8 cellular contexts compared by ENCODE assay signal in genomic region chr11:3408722-3409121, GRCh38. TPM values are rescaled to one million over a fixed set of nuclear protein-coding genes. Genes with fewer than 3 reads are reported as not detected.
DNase-seq lines count a peak whose midpoint lies in the region; TF ChIP-seq lines count a peak whose summit lies in the region.
"Not testable (repeated sequence)": the region's sequence is repeated elsewhere in the genome, so short reads cannot be mapped to it uniquely, and the experiment has no call there.

No MANE protein-coding gene starts in this region.

- H3K36me3 ChIP-seq in OCI-LY3 (replicated peaks; ENCODE audit: low read depth, low read length); hepatocyte (replicated peaks; ENCODE audit: insufficient read depth, low read depth): not testable (repeated sequence)

- H3K9ac ChIP-seq in OCI-LY3 (ENCODE audit: low read length): not testable (repeated sequence)

- POLR2A ChIA-PET in activated CD4-positive, alpha-beta memory T cell treated with anti-CD3 and anti-CD28 coated beads, Interleukin-2, amount 10 ng/mL, durations not matched to agents 7 days and 5 days (lab: Charles Lee): interaction anchor here (1.1 kb wide), 1 partner anchor 29 kb away, joined by 3 read pairs; the partner anchor contains the start of gene ZNF195

- not testable (repeated sequence) for H3K27me3 Mint-ChIP-seq in activated CD4-positive, alpha-beta memory T cell treated with anti-CD3 and anti-CD28 coated beads, Interleukin-2, amount 10 ng/mL, durations not matched to agents 7 days and 5 days

- not testable (repeated sequence) for H3K79me2 ChIP-seq in OCI-LY3 (ENCODE audit: low read length); hepatocyte

- not testable (repeated sequence) for H2AFZ ChIP-seq in OCI-LY3 (ENCODE audit: low read depth, low read length); hepatocyte

- intact Hi-C loops in posterior cingulate gyrus (cut with DNase I): not testable (repeated sequence)

- H3K9me3 Mint-ChIP-seq in activated CD4-positive, alpha-beta memory T cell treated with anti-CD3 and anti-CD28 coated beads, Interleukin-2, amount 10 ng/mL, durations not matched to agents 7 days and 5 days: not testable (repeated sequence)

- H3K4me1 ChIP-seq in OCI-LY3 (ENCODE audit: low read length); hepatocyte (ENCODE audit: insufficient read depth): not testable (repeated sequence)

- not testable (repeated sequence) for H4K20me1 ChIP-seq in OCI-LY3 (ENCODE audit: insufficient read depth, low read length); hepatocyte (ENCODE audit: insufficient read depth, poor library complexity, severe bottlenecking)

- H3K36me3 Mint-ChIP-seq in activated CD4-positive, alpha-beta memory T cell treated with anti-CD3 and anti-CD28 coated beads, Interleukin-2, amount 10 ng/mL, durations not matched to agents 7 days and 5 days (ENCODE audit: low read depth): not testable (repeated sequence)

- not testable (repeated sequence) for H3K9me3 ChIP-seq in OCI-LY3 (ENCODE audit: insufficient read depth, low read length); hepatocyte (ENCODE audit: low read depth)

- TF ChIP-seq CTCF in LNCAP (IDR thresholded peaks at IDR 0.05): peak; percentile 84
- peak; percentile 63 for TF ChIP-seq CTCF in OCI-LY3 (IDR thresholded peaks at IDR 0.05; ENCODE audit: low read depth, low read length)
- TF ChIP-seq CTCF in cardiac fibroblast (IDR thresholded peaks at IDR 0.05; ENCODE audit: low read depth, low read length): peak; percentile 70
- TF ChIP-seq CTCF in hepatocyte (IDR thresholded peaks at IDR 0.05; ENCODE audit: poor library complexity): peak; percentile 86

- H3K27ac ChIP-seq in OCI-LY3 (ENCODE audit: low read length); hepatocyte: not testable (repeated sequence)

- not testable (repeated sequence) for H3K27me3 ChIP-seq in OCI-LY3 (ENCODE audit: low read depth, low read length); hepatocyte

- peak overlapping the region; percentile 36 for H3K4me2 ChIP-seq in OCI-LY3 (ENCODE audit: low read length)
- H3K4me2 ChIP-seq in hepatocyte: not testable (repeated sequence)

- not testable (repeated sequence) for H3K9me2 ChIP-seq in hepatocyte (replicated peaks; ENCODE audit: insufficient read depth)

- not testable (repeated sequence) for H3K4me3 ChIP-seq in OCI-LY3 (ENCODE audit: low read length); cardiac fibroblast (replicated peaks in 1 of 2; ENCODE audit: low read depth in 2 of 2, low read length in 2 of 2); hepatocyte

- not testable (repeated sequence) for H3K4me1 Mint-ChIP-seq in activated CD4-positive, alpha-beta memory T cell treated with anti-CD3 and anti-CD28 coated beads, Interleukin-2, amount 10 ng/mL, durations not matched to agents 7 days and 5 days

- H3K27ac Mint-ChIP-seq in activated CD4-positive, alpha-beta memory T cell treated with anti-CD3 and anti-CD28 coated beads, Interleukin-2, amount 10 ng/mL, durations not matched to agents 7 days and 5 days: not testable (repeated sequence)

- not testable (repeated sequence) for H3K4me3 Mint-ChIP-seq in activated CD4-positive, alpha-beta memory T cell treated with anti-CD3 and anti-CD28 coated beads, Interleukin-2, amount 10 ng/mL, durations not matched to agents 7 days and 5 days

- WGBS in hepatocyte (ENCODE audit: low lambda C conversion rate, missing lambda C conversion rate): 34% methylated on average over 12 of the region's 12 CpGs

- CTCF ChIA-PET in activated CD4-positive, alpha-beta memory T cell treated with anti-CD3 and anti-CD28 coated beads, Interleukin-2, amount 10 ng/mL, durations not matched to agents 7 days and 5 days (lab: Charles Lee): interaction anchor here (0.8 to 2.6 kb wide), 11 partner anchors 23 to 371 kb away, joined by 3 to 29 read pairs (median 4); partner anchors contain the start of gene ZNF195

- peak; percentile 74 for DNase-seq in DMS53 (lab: John Stamatoyannopoulos, UW)
- DNase-seq in activated CD4-positive, alpha-beta memory T cell treated with anti-CD3 and anti-CD28 coated beads, Interleukin-2, amount 10 ng/mL, durations not matched to agents 7 days and 5 days: peak; percentile 77
- DNase-seq in cardiac fibroblast (ENCODE audit: low read depth in 2 of 2): peak; percentile 65 to 73
- DNase-seq in hepatocyte (ENCODE audit: low spot score): peak; percentile 69
- DNase-seq in posterior cingulate gyrus: peak; percentile 54 to 95 (median 78)
- DNase-seq in stromal cell of bone marrow (ENCODE audit: low read depth): peak; percentile 45

RNA-seq across cellular contexts. Expression of gene ZNF195, which starts 29.8 kb away (rescaled TPM):
- total RNA-seq in activated CD4-positive, alpha-beta memory T cell treated with anti-CD3 and anti-CD28 coated beads, Interleukin-2, amount 10 ng/mL, durations not matched to agents 7 days and 5 days: 10 to 100 TPM; 30.5 to 33.5 TPM
- 33.2 and 44.1 TPM in 2 replicates for total RNA-seq in hepatocyte
- 27.5 and 28.2 TPM in 2 replicates for polyA plus RNA-seq in hepatocyte
